Comparison of ENCODE assay signal across 1 cellular context in genomic region chr11:69377029-69377952, GRCh38.
TF ChIP-seq lines count a peak whose summit lies in the region.

No MANE protein-coding gene starts in this region.

TF ChIP-seq in GM12878, 131 proteins besides CTCF, POLR2A, EP300 and RAD21:
- TF ChIP-seq ZNF687 (IDR thresholded peaks at IDR 0.05) = no peak
- TF ChIP-seq NR2F1 (conservative IDR thresholded peaks at IDR 0.05) = no peak
- no peak for TF ChIP-seq MEF2A (IDR thresholded peaks at IDR 0.05; ENCODE audit: insufficient read depth, low read depth, low read length)
- TF ChIP-seq TBL1XR1 (IDR thresholded peaks at IDR 0.05; ENCODE audit: low read depth, low read length) = no peak
- no peak for TF ChIP-seq EED (IDR thresholded peaks at IDR 0.05; ENCODE audit: low read depth)
- no peak for TF ChIP-seq TARDBP (IDR thresholded peaks at IDR 0.05; ENCODE audit: borderline replicate concordance)
- no peak for TF ChIP-seq JUNB (IDR thresholded peaks at IDR 0.05)
- peak; percentile 45; the same call in 1 of the 2 replicates for TF ChIP-seq IKZF1 (conservative IDR thresholded peaks at IDR 0.05)
- peak; percentile 80 for TF ChIP-seq BCL3 (IDR thresholded peaks at IDR 0.05; ENCODE audit: borderline replicate concordance, insufficient read depth, low read depth, low read length, poor library complexity, severe bottlenecking)
- TF ChIP-seq TCF3 (IDR thresholded peaks at IDR 0.05; ENCODE audit: borderline replicate concordance, insufficient read depth, low read depth, low read length) = peak; percentile 61; the same call in 1 of the 2 replicates
